20 cellular contexts compared by ENCODE assay signal in the genomic region with DNA sequence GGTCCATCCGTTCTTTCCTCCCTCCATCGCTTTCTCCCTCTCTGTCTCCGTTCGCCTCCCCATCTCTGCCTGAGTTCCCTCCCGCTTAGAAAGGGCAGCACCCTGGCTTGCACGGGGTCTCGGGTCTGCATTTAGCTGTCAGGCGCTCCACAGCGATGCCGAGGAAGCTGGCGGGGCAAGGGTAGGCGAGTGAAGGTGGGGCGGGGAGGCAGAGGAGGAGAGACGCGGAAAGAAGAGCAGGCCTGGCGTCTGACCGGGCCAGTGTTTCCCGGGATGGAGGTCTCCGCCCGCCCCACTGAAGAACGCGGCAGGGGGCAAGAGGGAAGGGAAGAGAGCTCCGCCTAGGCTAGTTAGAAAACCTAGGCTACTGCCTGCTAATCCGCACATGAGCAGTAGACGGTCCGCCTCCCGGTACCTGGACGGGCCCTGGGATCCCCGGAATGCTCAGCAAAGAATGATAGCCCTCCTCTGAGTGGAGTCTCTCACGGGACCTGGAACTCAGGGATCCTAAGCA.
"Had no signal": no experiment of that assay in that cellular context is flagged by ENCODE, and none has a peak within 500 bp of the region (broad histone marks: within the 10 kb centered on the region; RNA-seq: fewer than 3 reads in every experiment).

No MANE protein-coding gene starts in this region.

- H3K27ac ChIP-seq: dorsolateral prefrontal cortex, heart left ventricle, lower lobe of right lung, right atrium auricular region, sigmoid colon, skin epidermis, stomach, uterus had no signal

- H3K4me1 ChIP-seq: heart left ventricle, lower lobe of right lung, right atrium auricular region, sigmoid colon, stomach, uterus had no signal

- ATAC-seq: heart left ventricle, left lobe of liver, lower lobe of right lung had no signal

- H3K4me3 Mint-ChIP-seq: memory B cell, nephron had no signal

- H3K27me3 Mint-ChIP-seq: memory B cell, naive B cell had no signal

- H3K36me3 ChIP-seq: heart left ventricle, lower lobe of right lung, right atrium auricular region, sigmoid colon, stomach, uterus had no signal

- H3K4me3 ChIP-seq: dorsolateral prefrontal cortex, heart left ventricle, lower lobe of right lung, right atrium auricular region, sigmoid colon, skin epidermis, stomach, uterus had no signal

- H3K27me3 ChIP-seq: heart left ventricle, right atrium auricular region, stomach, uterus had no signal

- H3K4me1 Mint-ChIP-seq: memory B cell, naive B cell, nephron had no signal

- DNase-seq: cortex of kidney; effector CD8-positive, alpha-beta T cell; hippocampal formation; lower lobe of right lung; midbrain; naive B cell; sigmoid colon; stimulated activated CD4-positive, alpha-beta T cell treated with anti-CD3 and anti-CD28 coated beads, Interleukin-12 subunit alpha, Interleukin-12 subunit beta, amount 100 ng/mL, for 4 hours; stimulated activated naive CD4-positive, alpha-beta T cell; stomach; substantia nigra; trophoblast cell; uterus had no signal

- H3K27ac Mint-ChIP-seq: memory B cell, naive B cell, nephron had no signal
